Comparison of ENCODE assay signal across 30 cellular contexts in genomic region chr18:55202232-55202917, GRCh38.
"Had no signal": no experiment of that assay in that cellular context is flagged by ENCODE, and none has a peak within 500 bp of the region (broad histone marks: within the 10 kb centered on the region; RNA-seq: fewer than 3 reads in every experiment).

No MANE protein-coding gene starts in this region.

- H3K4me1 Mint-ChIP-seq: naive thymus-derived CD8-positive, alpha-beta T cell; nephron progenitor cell; neural crest cell; stimulated activated memory B cell treated with anti-CD40 and anti-IgM and Interleukin-4, amounts not matched to agents 10 μg/mL and 1 μg/mL and 100 μg/mL, for 72 hours; stimulated activated naive CD8-positive, alpha-beta T cell treated with anti-CD3 and anti-CD28 coated beads, Interleukin-15, amount 100 ng/mL, for 72 hours had no signal

- H3K4me2 ChIP-seq: smooth muscle cell had no signal

- FAIRE-seq: pancreas had no signal

- H3K9me3 ChIP-seq: neutrophil, pancreas, prostate gland, testis, tibial artery, transverse colon, upper lobe of right lung, uterus had no signal

- H3K27ac ChIP-seq: neutrophil, pancreas, prostate gland, skin epidermis, spleen, suprapubic skin, testis, tibial artery, transverse colon, upper lobe of right lung, uterus had no signal

- H3K36me3 ChIP-seq: neutrophil, pancreas, prostate gland, spleen, suprapubic skin, tibial artery, transverse colon, upper lobe of right lung, uterus had no signal

- H3K27ac Mint-ChIP-seq: naive thymus-derived CD8-positive, alpha-beta T cell; natural killer cell treated with Interleukin-12 subunit alpha and Interleukin-12 subunit beta and Interleukin-15 and Interleukin-18, amount 100 ng/mL, for 72 hours; nephron progenitor cell; stimulated activated memory B cell treated with anti-CD40 and anti-IgM and Interleukin-4, amounts not matched to agents 10 μg/mL and 1 μg/mL and 100 μg/mL, for 72 hours; stimulated activated naive CD8-positive, alpha-beta T cell treated with anti-CD3 and anti-CD28 coated beads, Interleukin-15, amount 100 ng/mL, for 72 hours; type B pancreatic cell had no signal

- H3K27me3 Mint-ChIP-seq: naive thymus-derived CD8-positive, alpha-beta T cell; natural killer cell treated with Interleukin-12 subunit alpha and Interleukin-12 subunit beta and Interleukin-15 and Interleukin-18, amount 100 ng/mL, for 72 hours; stimulated activated memory B cell treated with anti-CD40 and anti-IgM and Interleukin-4, amounts not matched to agents 10 μg/mL and 1 μg/mL and 100 μg/mL, for 72 hours; stimulated activated naive CD8-positive, alpha-beta T cell treated with anti-CD3 and anti-CD28 coated beads, Interleukin-15, amount 100 ng/mL, for 72 hours; type B pancreatic cell had no signal

- H3K4me3 Mint-ChIP-seq: naive thymus-derived CD8-positive, alpha-beta T cell; natural killer cell treated with Interleukin-12 subunit alpha and Interleukin-12 subunit beta and Interleukin-15 and Interleukin-18, amount 100 ng/mL, for 72 hours; nephron progenitor cell; neural crest cell; stimulated activated memory B cell treated with anti-CD40 and anti-IgM and Interleukin-4, amounts not matched to agents 10 μg/mL and 1 μg/mL and 100 μg/mL, for 72 hours; stimulated activated naive CD8-positive, alpha-beta T cell treated with anti-CD3 and anti-CD28 coated beads, Interleukin-15, amount 100 ng/mL, for 72 hours; type B pancreatic cell had no signal

- H3K4me1 ChIP-seq: pancreas, prostate gland, spleen, suprapubic skin, tibial artery, transverse colon, upper lobe of right lung, uterus had no signal

- H3K4me3 ChIP-seq: pancreas, prostate gland, skin epidermis, smooth muscle cell, spleen, suprapubic skin, testis, tibial artery, transverse colon, upper lobe of right lung, uterus had no signal

- H3K9me3 Mint-ChIP-seq: stimulated activated memory B cell treated with anti-CD40 and anti-IgM and Interleukin-4, amounts not matched to agents 10 μg/mL and 1 μg/mL and 100 μg/mL, for 72 hours had no signal

- H3K36me3 Mint-ChIP-seq: naive thymus-derived CD8-positive, alpha-beta T cell; natural killer cell treated with Interleukin-12 subunit alpha and Interleukin-12 subunit beta and Interleukin-15 and Interleukin-18, amount 100 ng/mL, for 72 hours; stimulated activated memory B cell treated with anti-CD40 and anti-IgM and Interleukin-4, amounts not matched to agents 10 μg/mL and 1 μg/mL and 100 μg/mL, for 72 hours; type B pancreatic cell had no signal

- ATAC-seq: naive thymus-derived CD8-positive, alpha-beta T cell; natural killer cell treated with Interleukin-12 subunit alpha and Interleukin-12 subunit beta and Interleukin-15 and Interleukin-18, amount 100 ng/mL, for 72 hours; pancreas; right cardiac atrium; sciatic nerve; stimulated activated memory B cell treated with anti-CD40 and anti-IgM and Interleukin-4, amounts not matched to agents 10 μg/mL and 1 μg/mL and 100 μg/mL, for 72 hours; stimulated activated naive CD8-positive, alpha-beta T cell treated with anti-CD3 and anti-CD28 coated beads, Interleukin-15, amount 100 ng/mL, for 72 hours; stimulated activated naive CD8-positive, alpha-beta T cell treated with anti-CD3 and anti-CD28 coated beads, Interleukin-15, Interleukin-2, amounts not matched to agents 100 U/mL and 50 U/mL, for 24 hours; upper lobe of right lung had no signal

- DNase-seq: naive thymus-derived CD8-positive, alpha-beta T cell; nephron progenitor cell; nucleus accumbens; pancreas; right cardiac atrium; spleen; stimulated activated CD4-positive, alpha-beta T cell treated with anti-CD3 and anti-CD28 coated beads, Interleukin-12 subunit alpha, Interleukin-12 subunit beta, amount 100 ng/mL, for 4 hours; stimulated activated CD4-positive, alpha-beta T cell treated with anti-CD3 and anti-CD28 coated beads, Interleukin-1b, Interleukin-23, amount 100 ng/mL, for 48 hours; stimulated activated CD4-positive, alpha-beta T cell treated with anti-CD3 and anti-CD28 coated beads, Interleukin-4, amount 100 ng/mL, for 1 hour; stimulated activated CD4-positive, alpha-beta T cell treated with anti-CD3 and anti-CD28 coated beads, Interleukin-4, amount 100 ng/mL, for 4 hours; stimulated activated CD8-positive, alpha-beta memory T cell treated with anti-CD3 and anti-CD28 coated beads, Interleukin-4, amount 100 ng/mL, for 48 hours; stimulated activated naive CD4-positive, alpha-beta T cell; stimulated activated naive CD8-positive, alpha-beta T cell treated with anti-CD3 and anti-CD28 coated beads, Interleukin-15, amount 100 ng/mL, for 72 hours; stimulated activated naive CD8-positive, alpha-beta T cell treated with anti-CD3 and anti-CD28 coated beads, Interleukin-15, Interleukin-2, amounts not matched to agents 100 U/mL and 50 U/mL, for 24 hours; substantia nigra; testis; tibial artery; transverse colon; upper lobe of right lung; uterus had no signal

- H3K27me3 ChIP-seq: neutrophil, pancreas, spleen, suprapubic skin, testis, tibial artery, transverse colon, upper lobe of right lung, uterus had no signal
